In the genomic region with DNA sequence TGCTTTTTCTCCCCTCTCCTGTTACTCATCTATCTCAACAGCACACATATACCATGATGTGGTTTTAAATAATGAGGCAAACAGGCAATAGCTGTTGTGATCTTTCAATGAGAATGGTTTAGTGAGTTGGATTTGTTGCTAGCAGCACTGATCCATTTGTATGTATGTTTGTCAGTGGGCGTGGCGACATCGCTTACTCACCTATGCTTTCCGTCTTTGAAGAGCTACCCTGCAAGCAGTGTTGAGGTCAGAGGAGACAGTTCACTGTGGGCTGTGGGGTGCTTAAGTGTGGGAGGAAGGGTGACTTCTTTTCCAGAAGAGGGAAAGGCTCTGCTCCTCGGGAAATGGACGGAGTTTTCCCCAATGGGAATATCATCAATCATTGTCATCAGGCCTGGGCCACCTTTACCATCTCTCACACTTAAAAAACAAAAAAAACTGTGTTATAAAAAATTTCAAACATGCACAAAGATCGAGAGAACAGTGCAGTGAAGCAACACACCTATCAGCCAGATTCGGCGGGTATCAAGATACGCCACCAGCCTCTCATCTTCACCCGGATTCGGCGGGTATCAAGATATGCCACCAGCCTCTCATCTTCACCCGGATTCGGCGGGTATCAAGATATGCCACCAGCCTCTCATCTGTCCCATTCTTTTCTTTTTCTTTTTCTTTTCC, we compare ENCODE assay signal across 10 cellular contexts.
A peak's percentile ranks its signal among the peaks of the same experiment; 100 is the strongest.
DNase-seq lines count a peak whose midpoint lies in the region; ATAC-seq lines count a peak whose summit lies in the region.
"Had no signal": no experiment of that assay in that cellular context is flagged by ENCODE, and none has a peak within 500 bp of the region (broad histone marks: within the 10 kb centered on the region; RNA-seq: fewer than 3 reads in every experiment).

No MANE protein-coding gene starts in this region.

- no peak for ATAC-seq in GM18861 (IDR thresholded peaks at IDR 0.05; ENCODE audit: unreplicated experiment)

- peak overlapping the region; percentile 0 for H3K27ac ChIP-seq in epithelial cell of prostate
- H3K27ac ChIP-seq: cardiac muscle cell had no signal

- DNase-seq in activated effector memory CD4-positive, alpha-beta T cell treated with anti-CD3 and anti-CD28 coated beads, Interleukin-2, amount 50 U/mL, for 16 hours: peak; percentile 61
- no peak for DNase-seq in activated effector memory CD4-positive, alpha-beta T cell treated with Interleukin-2 at 50 U/mL for 16 hours
- DNase-seq in activated T-cell treated with anti-CD3 and anti-CD28 coated beads for 4 hours: peak; percentile 7
- DNase-seq in epithelial cell of prostate (ENCODE audit: low read depth, low spot score): peak; percentile 43
- peak; percentile 3 to 8 for DNase-seq in stimulated activated CD8-positive, alpha-beta memory T cell treated with anti-CD3 and anti-CD28 coated beads, Interleukin-15, amount 100 ng/mL, for 48 hours (ENCODE audit: low read depth in 2 of 2)
- no peak for DNase-seq in cortex of kidney (lab: John Stamatoyannopoulos, UW)
- DNase-seq in dedifferentiated amniotic fluid mesenchymal stem cell (ENCODE audit: extremely low spot score): no peak
- DNase-seq: DMS79 treated with DMSO at 0.1 percent for 48 hours had no signal

Comparison
In these comparisons a context has a peak if more than half of its experiments do, and no peak if none do; other contexts are left out.
1. DNase-seq: peak in activated effector memory CD4-positive, alpha-beta T cell treated with anti-CD3 and anti-CD28 coated beads, Interleukin-2, amount 50 U/mL, for 16 hours (single experiment), activated T-cell treated with anti-CD3 and anti-CD28 coated beads for 4 hours (single experiment), epithelial cell of prostate (single experiment) and stimulated activated CD8-positive, alpha-beta memory T cell treated with anti-CD3 and anti-CD28 coated beads, Interleukin-15, amount 100 ng/mL, for 48 hours (2 of 2); none in activated effector memory CD4-positive, alpha-beta T cell treated with Interleukin-2 at 50 U/mL for 16 hours (single experiment), cortex of kidney (single experiment) and dedifferentiated amniotic fluid mesenchymal stem cell (single experiment).